10 cellular contexts compared by ENCODE assay signal in the genomic region with DNA sequence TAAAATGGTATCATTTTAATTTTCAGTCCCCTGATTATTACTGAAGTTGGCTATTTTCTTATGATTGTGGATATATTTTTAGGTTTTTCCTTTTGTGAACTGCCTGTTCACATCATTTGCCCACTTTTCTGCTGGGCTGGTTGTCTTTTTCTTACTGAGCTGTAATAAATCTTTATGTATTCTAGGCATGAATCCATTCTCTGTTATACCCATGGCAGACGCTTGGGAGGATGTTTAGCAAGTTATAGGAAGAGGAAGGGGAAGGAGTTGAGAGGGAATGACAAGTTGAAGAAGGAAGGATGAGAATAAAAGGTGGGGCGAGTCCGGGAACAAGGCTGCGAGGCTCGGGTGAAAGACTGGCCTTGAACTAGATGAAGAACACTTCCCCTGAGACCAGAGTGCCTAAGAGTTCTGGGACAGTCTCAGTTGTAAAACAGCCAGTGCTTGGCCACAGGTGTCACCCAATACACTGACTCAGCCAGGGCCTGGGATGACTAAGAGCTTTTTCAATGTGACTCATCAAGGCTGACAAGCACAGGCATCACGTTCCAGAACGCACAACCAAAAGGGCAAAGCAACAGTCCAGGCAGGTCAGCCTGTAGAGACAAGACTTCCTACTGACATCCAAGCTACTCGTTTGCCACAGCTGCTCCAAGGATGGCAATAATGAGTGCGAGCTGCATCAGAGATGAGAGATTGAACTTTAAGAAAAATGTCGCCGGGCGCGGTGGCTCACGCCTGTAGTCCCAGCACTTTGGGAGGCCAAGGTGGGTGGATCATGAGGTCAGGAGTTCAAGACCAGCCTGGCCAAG. TPM values are rescaled to one million over a fixed set of nuclear protein-coding genes. Genes with fewer than 3 reads are reported as not detected.
DNase-seq lines count a peak whose midpoint lies in the region; ATAC-seq and TF ChIP-seq lines count a peak whose summit lies in the region.
"Had no signal": no experiment of that assay in that cellular context is flagged by ENCODE, and none has a peak within 500 bp of the region (broad histone marks: within the 10 kb centered on the region; RNA-seq: fewer than 3 reads in every experiment).

No MANE protein-coding gene starts in this region.

- no peaks in the 10 kb centered on the region for H3K27me3 ChIP-seq in smooth muscle cell (ENCODE audit: low read depth)

- peak overlapping the region; percentile 25 for H3K4me2 ChIP-seq in smooth muscle cell

- peak; percentile 33 for TF ChIP-seq CTCF in epithelial cell of esophagus (IDR thresholded peaks at IDR 0.05; ENCODE audit: insufficient read depth, low read depth, low read length, missing control alignments)
- TF ChIP-seq CTCF in smooth muscle cell (IDR thresholded peaks at IDR 0.05; ENCODE audit: borderline replicate concordance, insufficient read depth, poor library complexity, severe bottlenecking): no peak

- H3F3A ChIP-seq in smooth muscle cell (ENCODE audit: low read depth): no peaks in the 10 kb centered on the region

- peak; percentile 89 for DNase-seq in Caki2 (ENCODE audit: low read depth)
- DNase-seq in UCSD-AML1 (lab: John Stamatoyannopoulos, UW; ENCODE audit: unreplicated experiment): peak; percentile 21
- DNase-seq in epithelial cell of esophagus (ENCODE audit: low read depth): peak; percentile 98
- no peak for DNase-seq in smooth muscle cell (lab: John Stamatoyannopoulos, UW; ENCODE audit: unreplicated experiment)
- no peak for DNase-seq in GF-D8 (lab: John Stamatoyannopoulos, UW)
- no peak for DNase-seq in NAMALWA (ENCODE audit: low spot score)
- DNase-seq: right cardiac atrium had no signal

- H3K27ac ChIP-seq in smooth muscle cell (ENCODE audit: low read depth): peak overlapping the region; percentile 67
- H3K27ac ChIP-seq: SK-N-MC had no signal

- H3K4me1 ChIP-seq in smooth muscle cell (ENCODE audit: low read depth): peaks cover 21% of the 10 kb centered on the region

- H3K36me3 ChIP-seq in smooth muscle cell (ENCODE audit: low read depth): no peaks in the 10 kb centered on the region

- no peaks in the 10 kb centered on the region for H4K20me1 ChIP-seq in smooth muscle cell (ENCODE audit: low read depth)

- peak; percentile 87 for ATAC-seq in GM19463 (IDR thresholded peaks at IDR 0.05; ENCODE audit: unreplicated experiment)
- ATAC-seq in HG03565 (IDR thresholded peaks at IDR 0.05; ENCODE audit: unreplicated experiment): peak; percentile 91

- H2AFZ ChIP-seq in smooth muscle cell (ENCODE audit: low read depth): no peak overlapping the region

- in situ Hi-C loops in Caki2 (cut with HindIII; ENCODE audit: low pct_unique_long_range_greater_than_20kb, low sequenced_read_pairs): no loop called here

- H3K9ac ChIP-seq in smooth muscle cell (ENCODE audit: low read depth): no peak overlapping the region

- H3K79me2 ChIP-seq in smooth muscle cell (ENCODE audit: low read depth): no peaks in the 10 kb centered on the region

- 66% methylated on average over 14 of the region's 14 CpGs for WGBS in smooth muscle cell (ENCODE audit: low lambda C conversion rate)

- H3K9me3 ChIP-seq in smooth muscle cell (replicated peaks; ENCODE audit: low read depth): no peaks in the 10 kb centered on the region

- H3K4me3 ChIP-seq in epithelial cell of esophagus (ENCODE audit: low read length) (no peak overlapping the region), smooth muscle cell (no peak overlapping the region)
- H3K4me3 ChIP-seq: SK-N-MC had no signal

RNA-seq across cellular contexts. Expression of a gene that starts 35.2 kb away (rescaled TPM):
- total RNA-seq in Caki2 (2014; rRNA removed; shearing (Covaris generic); ENCODE audit: low replicate concordance): not detected in 2 replicates
- 14.7 and 15.2 TPM in 2 replicates for total RNA-seq in smooth muscle cell
- 37.6 and 43.0 TPM in 2 replicates for polyA plus RNA-seq in smooth muscle cell

RNA-seq across cellular contexts. Expression of a gene that starts 48.8 kb away (rescaled TPM):
- total RNA-seq in Caki2 (2014; rRNA removed; shearing (Covaris generic); ENCODE audit: low replicate concordance): 25.6 and 25.9 TPM in 2 replicates
- 12.1 and 25.2 TPM in 2 replicates for total RNA-seq in smooth muscle cell
- 33.5 and 34.1 TPM in 2 replicates for polyA plus RNA-seq in smooth muscle cell

Comparison
In these comparisons a context has a peak if more than half of its experiments do, and no peak if none do; other contexts are left out.
1. DNase-seq: peak in Caki2 (single experiment), UCSD-AML1 (single experiment) and epithelial cell of esophagus (single experiment); none in smooth muscle cell (single experiment), GF-D8 (single experiment) and NAMALWA (single experiment).
2. RNA of a gene that starts 35.2 kb away (total RNA-seq): 14.7 to 15.2 TPM in smooth muscle cell; not detected in Caki2; every median in the first group is over 10 times any median in the second.